In genomic region chr9:107737987-107738743, GRCh38 we compare ENCODE assay signal across 10 cellular contexts.
DNase-seq lines count a peak whose midpoint lies in the region; ATAC-seq and TF ChIP-seq lines count a peak whose summit lies in the region.
"Had no signal": no experiment of that assay in that cellular context is flagged by ENCODE, and none has a peak within 500 bp of the region (broad histone marks: within the 10 kb centered on the region; RNA-seq: fewer than 3 reads in every experiment).

No MANE protein-coding gene starts in this region.

- no peaks in the 10 kb centered on the region; the same call in 1 of the 2 replicates for H3K27me3 Mint-ChIP-seq in HFFc6 (ENCODE audit: insufficient read depth)
- H3K27me3 Mint-ChIP-seq: activated naive CD4-positive, alpha-beta T cell treated with anti-CD3 and anti-CD28 coated beads, Interleukin-2, amount 50 U/mL, for 24 hours had no signal

- H3K36me3 ChIP-seq in SK-N-SH (replicated peaks in 1 of 2; ENCODE audit: control insufficient read depth in 1 of 2, insufficient read depth in 2 of 2, low read length in 1 of 2), result no peaks in the 10 kb centered on the region
- H3K36me3 ChIP-seq in heart left ventricle, result no peaks in the 10 kb centered on the region
- H3K36me3 ChIP-seq in spleen, result no peaks in the 10 kb centered on the region

- ATAC-seq in heart left ventricle, result peak in 3 of 4 donors; percentile 23 to 70 (median 41)
- no peak for ATAC-seq in GM19035 (IDR thresholded peaks at IDR 0.05; ENCODE audit: unreplicated experiment)

- H3K9ac ChIP-seq in SK-N-SH, result peak overlapping the region; percentile 48

- H3K4me3 ChIP-seq in SK-N-SH (ENCODE audit: low read depth in 2 of 2, low read length in 1 of 2) (no peak overlapping the region), heart left ventricle (no peak overlapping the region), spleen (no peak overlapping the region)

- no peaks in the 10 kb centered on the region for H3K36me3 Mint-ChIP-seq in HFFc6 (ENCODE audit: low read depth)
- H3K36me3 Mint-ChIP-seq: activated naive CD4-positive, alpha-beta T cell treated with anti-CD3 and anti-CD28 coated beads, Interleukin-2, amount 50 U/mL, for 24 hours had no signal

- H3K9me3 ChIP-seq in SK-N-SH, result no peaks in the 10 kb centered on the region
- H3K9me3 ChIP-seq in heart left ventricle, result no peaks in the 10 kb centered on the region
- no peaks in the 10 kb centered on the region for H3K9me3 ChIP-seq in spleen

- H3K4me1 ChIP-seq in SK-N-SH (ENCODE audit: control insufficient read depth in 1 of 2, insufficient read depth in 2 of 2, low read depth in 1 of 2, low read length in 1 of 2) (peaks cover 0 to 29% of the 10 kb centered on the region in 2 experiments; a peak in 3 of 4 replicates), heart left ventricle (peaks cover 0 to 50% (median 36%) of the 10 kb centered on the region in 12 donors), spleen (peaks cover 0 to 35% (median 15%) of the 10 kb centered on the region in 6 donors)

- peak overlapping the region; percentile 73; the same call in 1 of the 2 replicates for H2AFZ ChIP-seq in SK-N-SH (ENCODE audit: low read depth)

- H3K27me3 ChIP-seq in SK-N-SH (ENCODE audit: insufficient read depth), result no peaks in the 10 kb centered on the region
- no peaks in the 10 kb centered on the region for H3K27me3 ChIP-seq in heart left ventricle
- H3K27me3 ChIP-seq in spleen (replicated peaks in 1 of 7), result no peaks in the 10 kb centered on the region

- no peaks in the 10 kb centered on the region for H3K9me2 ChIP-seq in SK-N-SH

- 28% methylated on average over 17 of the region's 17 CpGs for WGBS in SK-N-SH (ENCODE audit: low lambda C conversion rate)
- 48 to 66% (median 57%) methylated on average over 14 to 17 of the region's 17 CpGs for WGBS in heart left ventricle, 4 donors
- WGBS in spleen, 5 donors, result 64 to 82% (median 74%) methylated on average over 17 of the region's 17 CpGs

- H4K20me1 ChIP-seq in SK-N-SH (ENCODE audit: insufficient read depth), result no peaks in the 10 kb centered on the region

- DNase-seq in HFFc6 (peak; percentile 70), SK-N-SH (no peak), heart left ventricle (peak in 4 of 5 donors; percentile 52 to 79 (median 72)), spleen (no peak), cerebellar nuclear complex (lab: John Stamatoyannopoulos, UW) (no peak), mucosa of gallbladder (ENCODE audit: low spot score) (no peak)
- DNase-seq in stimulated activated CD4-positive, alpha-beta T cell treated with anti-CD3 and anti-CD28 coated beads, Interleukin-4, amount 100 ng/mL, for 4 hours, result no peak
- DNase-seq: RPMI8226 had no signal

- H3K27ac ChIP-seq in SK-N-SH (ENCODE audit: low read depth in 2 of 2, low read length in 1 of 2) (peak overlapping the region; percentile 45 to 73), heart left ventricle (peak overlapping the region in 11 of 12 donors; percentile 48 to 81 (median 67)), spleen (peak overlapping the region in 7 of 8 donors; percentile 5 to 63 (median 47))

- intact Hi-C loops in heart left ventricle (cut with DNase I) (loop anchor here in 4 of 10 donors (10.0 kb wide), 3 partner anchors 53 to 253 kb away; partner anchors contain the start of gene KLF4 (in 3 of the 4)), spleen (cut with DNase I; ENCODE audit: low total_unique reads) (no loop called here)

- POLR2A ChIA-PET in SK-N-SH (lab: Yijun Ruan, JAX), result no interaction called here

- peak overlapping the region; percentile 58; the same call in 1 of the 2 replicates for H3K4me3 Mint-ChIP-seq in HFFc6
- H3K4me3 Mint-ChIP-seq: activated naive CD4-positive, alpha-beta T cell treated with anti-CD3 and anti-CD28 coated beads, Interleukin-2, amount 50 U/mL, for 24 hours had no signal

- peaks cover 5% of the 10 kb centered on the region for H3F3A ChIP-seq in SK-N-SH (replicated peaks; ENCODE audit: insufficient read depth)

- H3K4me1 Mint-ChIP-seq in HFFc6 (ENCODE audit: low read depth), result peaks cover 74% of the 10 kb centered on the region
- H3K4me1 Mint-ChIP-seq: activated naive CD4-positive, alpha-beta T cell treated with anti-CD3 and anti-CD28 coated beads, Interleukin-2, amount 50 U/mL, for 24 hours had no signal

- TF ChIP-seq RAD21 in SK-N-SH (IDR thresholded peaks at IDR 0.05; ENCODE audit: low read length), result no peak

- no peaks in the 10 kb centered on the region for H3K9me3 Mint-ChIP-seq in HFFc6
- H3K9me3 Mint-ChIP-seq: activated naive CD4-positive, alpha-beta T cell treated with anti-CD3 and anti-CD28 coated beads, Interleukin-2, amount 50 U/mL, for 24 hours had no signal

- peak overlapping the region; percentile 59 for H3K4me2 ChIP-seq in SK-N-SH

- no peak for TF ChIP-seq POLR2A in heart left ventricle (IDR thresholded peaks at IDR 0.05)
- no peak for TF ChIP-seq POLR2A in spleen (IDR thresholded peaks at IDR 0.05)

- CTCF ChIA-PET in SK-N-SH (lab: Yijun Ruan, JAX), result interaction anchor here (0.8 kb wide), 1 partner anchor 11 kb away, joined by 3 read pairs; no protein-coding TSS in a partner anchor

- peak in 1 of 2 experiments; percentile 52; a peak in 1 of 4 replicates for TF ChIP-seq EP300 in SK-N-SH (IDR thresholded peaks at IDR 0.05; ENCODE audit: borderline replicate concordance in 1 of 2, low read depth in 1 of 2, low read length in 1 of 2)

- TF ChIP-seq CTCF in HFFc6 (IDR thresholded peaks at IDR 0.05), result no peak
- TF ChIP-seq CTCF in SK-N-SH (IDR thresholded peaks at IDR 0.05), result no peak
- TF ChIP-seq CTCF in heart left ventricle (IDR thresholded peaks at IDR 0.05), result no peak
- TF ChIP-seq CTCF in spleen (IDR thresholded peaks at IDR 0.05 in 8 of 11, conservative IDR thresholded peaks at IDR 0.05 in 3 of 11), result no peak

- no peaks in the 10 kb centered on the region for H3K79me2 ChIP-seq in SK-N-SH (ENCODE audit: insufficient read depth)

- H3K27ac Mint-ChIP-seq in HFFc6, result peak overlapping the region; percentile 97
- H3K27ac Mint-ChIP-seq: activated naive CD4-positive, alpha-beta T cell treated with anti-CD3 and anti-CD28 coated beads, Interleukin-2, amount 50 U/mL, for 24 hours had no signal

TF ChIP-seq in SK-N-SH, 30 proteins besides CTCF, POLR2A, EP300 and RAD21:
- TF ChIP-seq POLR2AphosphoS5 (IDR thresholded peaks at IDR 0.05; ENCODE audit: low read depth, low read length) (no peak), FOSL2 (IDR thresholded peaks at IDR 0.05; ENCODE audit: borderline replicate concordance, low read depth) (peak; percentile 53; the same call in 1 of the 2 replicates), PBX3 (IDR thresholded peaks at IDR 0.05) (peak; percentile 88), NFIC (IDR thresholded peaks at IDR 0.05; ENCODE audit: borderline replicate concordance) (peak; percentile 55), RFX5 (IDR thresholded peaks at IDR 0.05; ENCODE audit: low read length) (no peak), MAX (IDR thresholded peaks at IDR 0.05; ENCODE audit: low read depth) (peak; percentile 65), TCF12 (IDR thresholded peaks at IDR 0.05) (peak; percentile 64), JUND (IDR thresholded peaks at IDR 0.05) (peak; percentile 41), SIN3A (IDR thresholded peaks at IDR 0.05; ENCODE audit: borderline replicate concordance, low read depth, low read length) (peak; percentile 24; the same call in 1 of the 2 replicates)
TF ChIP-seq in SK-N-SH: peak in this region for 7.

Comparison
In these comparisons a context has a peak if more than half of its experiments do, and no peak if none do; other contexts are left out.
1. DNase-seq: peak in HFFc6 (single experiment) and heart left ventricle (4 of 5); none in SK-N-SH (single experiment), spleen (single experiment), stimulated activated CD4-positive, alpha-beta T cell treated with anti-CD3 and anti-CD28 coated beads, Interleukin-4, amount 100 ng/mL, for 4 hours (0 of 2), cerebellar nuclear complex (0 of 2) and mucosa of gallbladder (single experiment).
2. Peak in every context shown above with its lines, with median percentiles within 50 percentile points of each other: H3K27ac ChIP-seq.